In genomic region chr12:52022841-52023181, GRCh38 we compare ENCODE assay signal across 8 cellular contexts. TPM values are rescaled to one million over a fixed set of nuclear protein-coding genes. Genes with fewer than 3 reads are reported as not detected.
A peak's percentile ranks its signal among the peaks of the same experiment; 100 is the strongest.
DNase-seq lines count a peak whose midpoint lies in the region; ATAC-seq and TF ChIP-seq lines count a peak whose summit lies in the region.

No MANE protein-coding gene starts in this region.

- peaks cover 39% of the 10 kb centered on the region for H3K4me1 Mint-ChIP-seq in activated CD4-positive, alpha-beta T cell treated with anti-CD3 and anti-CD28 coated beads, Interleukin-2, amount 10 ng/mL, durations not matched to agents 24 days and 14 days

- no peaks in the 10 kb centered on the region for H3K9me3 Mint-ChIP-seq in activated CD4-positive, alpha-beta T cell treated with anti-CD3 and anti-CD28 coated beads, Interleukin-2, amount 10 ng/mL, durations not matched to agents 24 days and 14 days

- no peaks in the 10 kb centered on the region for H3K36me3 Mint-ChIP-seq in activated CD4-positive, alpha-beta T cell treated with anti-CD3 and anti-CD28 coated beads, Interleukin-2, amount 10 ng/mL, durations not matched to agents 24 days and 14 days (ENCODE audit: low read depth)

- H4K20me1 ChIP-seq in OCI-LY3 (ENCODE audit: insufficient read depth, low read length), result no peaks in the 10 kb centered on the region

- H3K36me3 ChIP-seq in OCI-LY3 (replicated peaks; ENCODE audit: low read depth, low read length) (no peaks in the 10 kb centered on the region), neuronal stem cell (replicated peaks in 1 of 2; ENCODE audit: control insufficient read depth in 2 of 2, insufficient read depth in 2 of 2, low read length in 2 of 2) (no peaks in the 10 kb centered on the region)

- H2AFZ ChIP-seq in OCI-LY3 (ENCODE audit: low read depth, low read length) (peak overlapping the region; percentile 41; the same call in 1 of the 2 replicates), neuronal stem cell (ENCODE audit: low read length) (peak overlapping the region; percentile 97)

- H3K4ac ChIP-seq in neuronal stem cell (ENCODE audit: low read length), result no peak overlapping the region

- peak overlapping the region; percentile 87 for H3K4me3 Mint-ChIP-seq in activated CD4-positive, alpha-beta T cell treated with anti-CD3 and anti-CD28 coated beads, Interleukin-2, amount 10 ng/mL, durations not matched to agents 24 days and 14 days

- no peak overlapping the region for H3K14ac ChIP-seq in neuronal stem cell (ENCODE audit: low read length)

- no CpG with 5 or more reads among the region's 14 CpGs for WGBS in neuronal stem cell (ENCODE audit: extremely low coverage in 2 of 2, insufficient read length in 2 of 2, insufficient replicate concordance in 1 of 2), 2 donors

- H2BK120ac ChIP-seq in neuronal stem cell (ENCODE audit: low read depth, low read length), result no peak overlapping the region

- peak overlapping the region; percentile 90 for H3K18ac ChIP-seq in neuronal stem cell (ENCODE audit: low read length)

- H2AK5ac ChIP-seq in neuronal stem cell (ENCODE audit: low read depth, low read length), result no peak overlapping the region

- H4K8ac ChIP-seq in neuronal stem cell (ENCODE audit: low read depth, low read length), result no peak overlapping the region

- TF ChIP-seq CTCF in OCI-LY3 (IDR thresholded peaks at IDR 0.05; ENCODE audit: low read depth, low read length), result no peak

- H2BK15ac ChIP-seq in neuronal stem cell (ENCODE audit: low read length), result peak overlapping the region; percentile 70

- no peak overlapping the region for H2BK12ac ChIP-seq in neuronal stem cell (ENCODE audit: low read length)

- peak overlapping the region; percentile 45 for H3K27ac Mint-ChIP-seq in activated CD4-positive, alpha-beta T cell treated with anti-CD3 and anti-CD28 coated beads, Interleukin-2, amount 10 ng/mL, durations not matched to agents 24 days and 14 days

- H3K79me2 ChIP-seq in OCI-LY3 (ENCODE audit: low read length), result no peaks in the 10 kb centered on the region

- H3K79me1 ChIP-seq in neuronal stem cell (ENCODE audit: low read depth, low read length), result no peaks in the 10 kb centered on the region

- DNase-seq in activated CD4-positive, alpha-beta T cell treated with anti-CD3 and anti-CD28 coated beads, Interleukin-2, amount 10 ng/mL, durations not matched to agents 24 days and 14 days, result no peak
- DNase-seq in activated CD4-positive, alpha-beta T cell treated with anti-CD3 and anti-CD28 coated beads, Interleukin-2, amount 50 U/mL, for 4 hours, result no peak
- DNase-seq in ecto neural progenitor cell (ENCODE audit: low spot score), result peak; percentile 72
- DNase-seq in neuronal stem cell (ENCODE audit: low spot score), result no peak
- no peak for DNase-seq in NCI-H1092 (lab: John Stamatoyannopoulos, UW)
- DNase-seq in HPDE6-E6E7 (ENCODE audit: extremely low spot score), result no peak

- H2BK5ac ChIP-seq in neuronal stem cell (ENCODE audit: low read length), result no peak overlapping the region

- intact Hi-C loops in activated CD4-positive, alpha-beta T cell treated with anti-CD3 and anti-CD28 coated beads, Interleukin-2, amount 10 ng/mL, durations not matched to agents 24 days and 14 days (cut with micrococcal nuclease), result loop anchor here (1.0 kb wide), 4 partner anchors 10 to 52 kb away; no protein-coding TSS in a partner anchor

- peak overlapping the region; percentile 94 for H3K23ac ChIP-seq in neuronal stem cell (ENCODE audit: low read depth, low read length, poor library complexity)

- no peaks in the 10 kb centered on the region for H3K9me3 ChIP-seq in OCI-LY3 (ENCODE audit: insufficient read depth, low read length)
- H3K9me3 ChIP-seq in neuronal stem cell (replicated peaks in 1 of 2; ENCODE audit: control insufficient read depth in 2 of 2, insufficient read depth in 1 of 2, low read depth in 1 of 2, low read length in 2 of 2), result no peaks in the 10 kb centered on the region

- H3K4me2 ChIP-seq in OCI-LY3 (ENCODE audit: low read length) (peak overlapping the region; percentile 90), neuronal stem cell (ENCODE audit: insufficient read depth, low read length, poor library complexity, severe bottlenecking) (peak overlapping the region; percentile 100)

- H3K4me3 ChIP-seq in OCI-LY3 (ENCODE audit: low read length) (peak overlapping the region; percentile 75), neuronal stem cell (ENCODE audit: low read length in 2 of 2) (peak overlapping the region; percentile 53 to 79)

- peaks cover 22% of the 10 kb centered on the region for H3K27me3 ChIP-seq in OCI-LY3 (ENCODE audit: low read depth, low read length)
- H3K27me3 ChIP-seq in neuronal stem cell (ENCODE audit: control insufficient read depth in 3 of 3, insufficient read depth in 3 of 3, low read depth in 1 of 3, low read length in 3 of 3), result peaks cover 0 to 23% (median 17%) of the 10 kb centered on the region in 3 experiments

- H3K4me1 ChIP-seq in OCI-LY3 (ENCODE audit: low read length), result peaks cover 38% of the 10 kb centered on the region
- H3K4me1 ChIP-seq in neuronal stem cell (ENCODE audit: control insufficient read depth in 2 of 2, insufficient read depth in 1 of 2, low read depth in 1 of 2, low read length in 2 of 2), result peaks cover 21 to 22% of the 10 kb centered on the region in 2 donors

- ATAC-seq in HG02981 (IDR thresholded peaks at IDR 0.05; ENCODE audit: unreplicated experiment), result no peak

- peaks cover 3% of the 10 kb centered on the region for H3K27me3 Mint-ChIP-seq in activated CD4-positive, alpha-beta T cell treated with anti-CD3 and anti-CD28 coated beads, Interleukin-2, amount 10 ng/mL, durations not matched to agents 24 days and 14 days

- no peak overlapping the region for H3K27ac ChIP-seq in OCI-LY3 (ENCODE audit: low read length)
- H3K27ac ChIP-seq in neuronal stem cell (replicated peaks; ENCODE audit: low read length), result no peak overlapping the region

- no peak overlapping the region for H4K91ac ChIP-seq in neuronal stem cell (ENCODE audit: low read depth, low read length, poor library complexity)

- H3K9ac ChIP-seq in OCI-LY3 (ENCODE audit: low read length) (peak overlapping the region; percentile 34), neuronal stem cell (ENCODE audit: low read depth, low read length, poor library complexity) (peak overlapping the region; percentile 92)

RNA-seq across cellular contexts. Expression of gene TAMALIN, which starts 16.1 kb away (rescaled TPM):
- total RNA-seq in activated CD4-positive, alpha-beta T cell treated with anti-CD3 and anti-CD28 coated beads, Interleukin-2, amount 10 ng/mL, durations not matched to agents 24 days and 14 days, result 10.4 and 12.4 TPM in 2 replicates
- 11.1 TPM for polyA plus RNA-seq in neuronal stem cell (2013, experiment 1 of 2)
- 10.9 TPM for polyA plus RNA-seq in neuronal stem cell (2013, experiment 2 of 2)

RNA-seq across cellular contexts. Expression of gene NR4A1, which starts 28.4 kb away (rescaled TPM):
- 55.0 and 57.7 TPM in 2 replicates for total RNA-seq in activated CD4-positive, alpha-beta T cell treated with anti-CD3 and anti-CD28 coated beads, Interleukin-2, amount 10 ng/mL, durations not matched to agents 24 days and 14 days
- polyA plus RNA-seq in neuronal stem cell (2013, experiment 1 of 2), result 46.2 TPM
- polyA plus RNA-seq in neuronal stem cell (2013, experiment 2 of 2), result 44.5 TPM

RNA-seq across cellular contexts. Expression of gene ATG101, which starts 47.0 kb away (rescaled TPM):
- 51.2 and 61.4 TPM in 2 replicates for total RNA-seq in activated CD4-positive, alpha-beta T cell treated with anti-CD3 and anti-CD28 coated beads, Interleukin-2, amount 10 ng/mL, durations not matched to agents 24 days and 14 days
- 16.4 TPM for polyA plus RNA-seq in neuronal stem cell (2013, experiment 1 of 2)
- 15.2 TPM for polyA plus RNA-seq in neuronal stem cell (2013, experiment 2 of 2)

RNA-seq across cellular contexts. Expression of gene SMIM41, which starts 56.7 kb away (rescaled TPM):
- 0.19 TPM in 1 of 2 replicates, not detected in the other for total RNA-seq in activated CD4-positive, alpha-beta T cell treated with anti-CD3 and anti-CD28 coated beads, Interleukin-2, amount 10 ng/mL, durations not matched to agents 24 days and 14 days
- 0.38 TPM for polyA plus RNA-seq in neuronal stem cell (2013, experiment 1 of 2)
- polyA plus RNA-seq in neuronal stem cell (2013, experiment 2 of 2), result 0.18 TPM
